Comparison of ENCODE assay signal across 8 cellular contexts in the genomic region with DNA sequence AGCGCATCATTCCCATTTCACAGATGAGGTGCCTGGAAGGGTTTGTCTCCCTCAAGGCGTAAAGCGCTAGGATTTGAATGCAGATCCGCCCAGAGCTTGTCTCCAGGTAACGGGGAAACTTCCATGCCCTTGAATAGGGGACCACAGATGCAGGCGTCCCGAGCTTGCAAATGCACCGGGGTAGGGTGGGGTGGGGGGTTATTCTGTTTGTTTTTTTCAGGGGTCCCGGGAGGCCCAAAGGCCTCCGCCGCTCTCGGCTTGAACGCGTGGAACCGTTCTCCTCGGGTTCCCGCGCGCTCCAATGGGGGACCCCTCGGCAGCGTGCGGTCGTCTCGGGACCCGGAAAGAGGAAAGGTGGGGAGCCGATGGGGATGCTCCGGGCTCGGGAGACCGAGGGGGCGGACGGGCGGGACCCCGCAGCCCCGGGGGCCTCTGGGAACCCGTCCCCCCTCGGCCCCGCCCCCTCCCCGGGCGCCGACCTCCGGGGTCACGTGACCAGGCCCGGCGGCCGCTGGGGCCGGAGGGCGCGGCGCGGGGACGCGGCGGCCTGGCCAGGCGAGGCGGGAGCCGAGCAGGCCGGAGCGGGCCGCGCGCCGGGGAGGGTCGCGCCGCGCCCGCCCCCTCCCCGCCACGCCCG. TPM values are rescaled to one million over a fixed set of nuclear protein-coding genes. Genes with fewer than 3 reads are reported as not detected.
A peak's percentile ranks its signal among the peaks of the same experiment; 100 is the strongest.
DNase-seq lines count a peak whose midpoint lies in the region; FAIRE-seq and TF ChIP-seq lines count a peak whose summit lies in the region.

Gene PKN1, plus strand, starts transcription at position 490 of the 637 bp plus-strand sequence. CDS start 216 bp downstream, outside the sequence.

- H4K20me1 ChIP-seq in smooth muscle cell (ENCODE audit: low read depth), result peaks cover 21% of the 10 kb centered on the region

- H3K27ac ChIP-seq in caudate nucleus (ENCODE audit: low read depth, low read length) (peak within 1 kb of the TSS; percentile 79), kidney (ENCODE audit: low read depth in 2 of 2, low read length in 2 of 2) (peak within 1 kb of the TSS; percentile 78 to 81), smooth muscle cell (ENCODE audit: low read depth) (no peak within 1 kb of the TSS)

- intact Hi-C loops in kidney (cut with DNase I), result no loop called here

- peak; percentile 72 for DNase-seq in NCI-H748 (lab: John Stamatoyannopoulos, UW; ENCODE audit: unreplicated experiment)
- no peak for DNase-seq in NCI-H748 treated with DMSO at 0.1 percent for 48 hours (lab: John Stamatoyannopoulos, UW)
- DNase-seq in KBM-7, result peak; percentile 43
- peak; percentile 21 for DNase-seq in T-helper 22 cell (ENCODE audit: low read depth)
- peak in 39 of 61 donors; percentile 5 to 68 (median 35) for DNase-seq in caudate nucleus (lab: John Stamatoyannopoulos, UW)
- DNase-seq in kidney, result peak; percentile 86
- peak; percentile 5 for DNase-seq in smooth muscle cell (lab: John Stamatoyannopoulos, UW; ENCODE audit: unreplicated experiment)
- no peak for DNase-seq in pons (ENCODE audit: low spot score)

- 5% methylated on average over 33 of the region's 70 CpGs for WGBS in smooth muscle cell (ENCODE audit: low lambda C conversion rate)

- H3K27me3 ChIP-seq in smooth muscle cell (ENCODE audit: low read depth), result peaks cover 6% of the 10 kb centered on the region

- peaks cover 10% of the 10 kb centered on the region for H3K79me2 ChIP-seq in smooth muscle cell (ENCODE audit: low read depth)

- H3K36me3 ChIP-seq in kidney (ENCODE audit: control insufficient read depth in 1 of 2, insufficient read depth in 2 of 2, low read length in 2 of 2) (no peaks in the 10 kb centered on the region), smooth muscle cell (ENCODE audit: low read depth) (no peaks in the 10 kb centered on the region)

- no peaks in the 10 kb centered on the region for H3K9me3 ChIP-seq in kidney (ENCODE audit: control insufficient read depth in 1 of 2, low read length in 2 of 2)
- H3K9me3 ChIP-seq in smooth muscle cell (replicated peaks; ENCODE audit: low read depth), result no peaks in the 10 kb centered on the region

- TF ChIP-seq CTCF in kidney (IDR thresholded peaks at IDR 0.05; ENCODE audit: borderline replicate concordance, extremely low read depth, insufficient read depth) (no peak), smooth muscle cell (IDR thresholded peaks at IDR 0.05; ENCODE audit: borderline replicate concordance, insufficient read depth, poor library complexity, severe bottlenecking) (no peak)

- H3K4me2 ChIP-seq in smooth muscle cell, result peak within 1 kb of the TSS; percentile 95

- H3K4me3 ChIP-seq in kidney (ENCODE audit: low read length in 2 of 2), result peak within 1 kb of the TSS; percentile 60 to 68
- peak within 1 kb of the TSS; percentile 75 for H3K4me3 ChIP-seq in smooth muscle cell

- in situ Hi-C loops in KBM-7 (cut with MboI; ENCODE audit: low pct_unique_long_range_greater_than_20kb, low sequenced_read_pairs), result no loop called here

- H3K9ac ChIP-seq in kidney (ENCODE audit: low read length in 2 of 2) (peak within 1 kb of the TSS; percentile 77 to 80), smooth muscle cell (ENCODE audit: low read depth) (peak within 1 kb of the TSS; percentile 43)

- H3K4me1 ChIP-seq in kidney (ENCODE audit: control insufficient read depth in 1 of 2, insufficient read depth in 1 of 2, low read depth in 1 of 2, low read length in 2 of 2) (peaks cover 9 to 22% of the 10 kb centered on the region in 2 donors), smooth muscle cell (ENCODE audit: low read depth) (no peaks in the 10 kb centered on the region)

- no peaks in the 10 kb centered on the region for H3F3A ChIP-seq in smooth muscle cell (ENCODE audit: low read depth)

- H2AFZ ChIP-seq in smooth muscle cell (ENCODE audit: low read depth), result peak within 1 kb of the TSS; percentile 92

- FAIRE-seq in kidney (lab: Jason Lieb, UNC), result no peak

RNA-seq across cellular contexts. Expression of gene PKN1, which starts in this region (rescaled TPM):
- total RNA-seq in kidney (103 TPM), smooth muscle cell (19.0 and 28.0 TPM in 2 replicates)
- polyA plus RNA-seq in kidney (ENCODE audit: insufficient read depth, low read depth, low replicate concordance) (67.7 TPM), smooth muscle cell (64.8 and 72.2 TPM in 2 replicates)

Comparison
In these comparisons a context has a peak if more than half of its experiments do, and no peak if none do; other contexts are left out.
1. DNase-seq: peak in NCI-H748 (single experiment), KBM-7 (single experiment), T-helper 22 cell (single experiment), caudate nucleus (39 of 61), kidney (single experiment) and smooth muscle cell (single experiment); none in NCI-H748 treated with DMSO at 0.1 percent for 48 hours (single experiment) and pons (single experiment).